In the genomic region with DNA sequence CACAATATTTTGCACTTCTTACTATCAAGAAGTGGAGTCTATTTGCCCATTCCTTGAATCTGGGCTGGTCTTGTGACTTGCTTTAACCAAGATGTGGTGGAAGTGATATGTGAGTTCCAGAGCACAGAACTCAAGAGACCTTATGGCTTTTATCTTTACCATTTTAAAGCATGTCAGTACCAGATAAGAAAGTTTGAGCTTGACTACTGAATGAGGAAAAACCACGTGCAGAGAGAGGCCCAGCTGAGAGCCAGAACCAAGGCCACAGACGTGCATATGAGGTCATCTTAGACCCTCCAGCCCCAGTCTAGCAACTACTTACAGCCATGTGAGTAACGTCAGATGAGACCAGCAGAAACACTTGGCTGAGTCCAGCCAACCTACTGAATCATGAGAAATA, we compare ENCODE assay signal across 1 cellular context.
TF ChIP-seq lines count a peak whose summit lies in the region.

No MANE protein-coding gene starts in this region.

TF ChIP-seq in HepG2, 621 proteins besides CTCF, POLR2A, EP300 and RAD21:
- TF ChIP-seq ZFX (CRISPR knock-in tag; IDR thresholded peaks at IDR 0.05; ENCODE audit: low read depth) (no peak), PITX1 (CRISPR knock-in tag; IDR thresholded peaks at IDR 0.05) (no peak), ELF4 (CRISPR knock-in tag; IDR thresholded peaks at IDR 0.05; ENCODE audit: borderline replicate concordance) (no peak), TRIM24 (CRISPR knock-in tag; IDR thresholded peaks at IDR 0.05) (no peak)
- TF ChIP-seq, protein P1, sequence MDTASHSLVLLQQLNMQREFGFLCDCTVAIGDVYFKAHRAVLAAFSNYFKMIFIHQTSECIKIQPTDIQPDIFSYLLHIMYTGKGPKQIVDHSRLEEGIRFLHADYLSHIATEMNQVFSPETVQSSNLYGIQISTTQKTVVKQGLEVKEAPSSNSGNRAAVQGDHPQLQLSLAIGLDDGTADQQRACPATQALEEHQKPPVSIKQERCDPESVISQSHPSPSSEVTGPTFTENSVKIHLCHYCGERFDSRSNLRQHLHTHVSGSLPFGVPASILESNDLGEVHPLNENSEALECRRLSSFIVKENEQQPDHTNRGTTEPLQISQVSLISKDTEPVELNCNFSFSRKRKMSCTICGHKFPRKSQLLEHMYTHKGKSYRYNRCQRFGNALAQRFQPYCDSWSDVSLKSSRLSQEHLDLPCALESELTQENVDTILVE (CRISPR knock-in tag; IDR thresholded peaks at IDR 0.05) = no peak
- TF ChIP-seq, protein P2, sequence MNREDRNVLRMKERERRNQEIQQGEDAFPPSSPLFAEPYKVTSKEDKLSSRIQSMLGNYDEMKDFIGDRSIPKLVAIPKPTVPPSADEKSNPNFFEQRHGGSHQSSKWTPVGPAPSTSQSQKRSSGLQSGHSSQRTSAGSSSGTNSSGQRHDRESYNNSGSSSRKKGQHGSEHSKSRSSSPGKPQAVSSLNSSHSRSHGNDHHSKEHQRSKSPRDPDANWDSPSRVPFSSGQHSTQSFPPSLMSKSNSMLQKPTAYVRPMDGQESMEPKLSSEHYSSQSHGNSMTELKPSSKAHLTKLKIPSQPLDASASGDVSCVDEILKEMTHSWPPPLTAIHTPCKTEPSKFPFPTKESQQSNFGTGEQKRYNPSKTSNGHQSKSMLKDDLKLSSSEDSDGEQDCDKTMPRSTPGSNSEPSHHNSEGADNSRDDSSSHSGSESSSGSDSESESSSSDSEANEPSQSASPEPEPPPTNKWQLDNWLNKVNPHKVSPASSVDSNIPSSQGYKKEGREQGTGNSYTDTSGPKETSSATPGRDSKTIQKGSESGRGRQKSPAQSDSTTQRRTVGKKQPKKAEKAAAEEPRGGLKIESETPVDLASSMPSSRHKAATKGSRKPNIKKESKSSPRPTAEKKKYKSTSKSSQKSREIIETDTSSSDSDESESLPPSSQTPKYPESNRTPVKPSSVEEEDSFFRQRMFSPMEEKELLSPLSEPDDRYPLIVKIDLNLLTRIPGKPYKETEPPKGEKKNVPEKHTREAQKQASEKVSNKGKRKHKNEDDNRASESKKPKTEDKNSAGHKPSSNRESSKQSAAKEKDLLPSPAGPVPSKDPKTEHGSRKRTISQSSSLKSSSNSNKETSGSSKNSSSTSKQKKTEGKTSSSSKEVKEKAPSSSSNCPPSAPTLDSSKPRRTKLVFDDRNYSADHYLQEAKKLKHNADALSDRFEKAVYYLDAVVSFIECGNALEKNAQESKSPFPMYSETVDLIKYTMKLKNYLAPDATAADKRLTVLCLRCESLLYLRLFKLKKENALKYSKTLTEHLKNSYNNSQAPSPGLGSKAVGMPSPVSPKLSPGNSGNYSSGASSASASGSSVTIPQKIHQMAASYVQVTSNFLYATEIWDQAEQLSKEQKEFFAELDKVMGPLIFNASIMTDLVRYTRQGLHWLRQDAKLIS (CRISPR knock-in tag; IDR thresholded peaks at IDR 0.05) = no peak
- TF ChIP-seq, protein P3, sequence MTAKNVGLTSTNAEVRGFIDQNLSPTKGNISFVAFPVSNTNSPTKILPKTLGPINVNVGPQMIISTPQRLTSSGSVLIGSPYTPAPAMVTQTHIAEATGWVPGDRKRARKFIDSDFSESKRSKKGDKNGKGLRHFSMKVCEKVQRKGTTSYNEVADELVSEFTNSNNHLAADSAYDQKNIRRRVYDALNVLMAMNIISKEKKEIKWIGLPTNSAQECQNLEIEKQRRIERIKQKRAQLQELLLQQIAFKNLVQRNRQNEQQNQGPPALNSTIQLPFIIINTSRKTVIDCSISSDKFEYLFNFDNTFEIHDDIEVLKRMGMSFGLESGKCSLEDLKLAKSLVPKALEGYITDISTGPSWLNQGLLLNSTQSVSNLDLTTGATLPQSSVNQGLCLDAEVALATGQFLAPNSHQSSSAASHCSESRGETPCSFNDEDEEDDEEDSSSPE (CRISPR knock-in tag; IDR thresholded peaks at IDR 0.05) = no peak
- TF ChIP-seq, protein P4, sequence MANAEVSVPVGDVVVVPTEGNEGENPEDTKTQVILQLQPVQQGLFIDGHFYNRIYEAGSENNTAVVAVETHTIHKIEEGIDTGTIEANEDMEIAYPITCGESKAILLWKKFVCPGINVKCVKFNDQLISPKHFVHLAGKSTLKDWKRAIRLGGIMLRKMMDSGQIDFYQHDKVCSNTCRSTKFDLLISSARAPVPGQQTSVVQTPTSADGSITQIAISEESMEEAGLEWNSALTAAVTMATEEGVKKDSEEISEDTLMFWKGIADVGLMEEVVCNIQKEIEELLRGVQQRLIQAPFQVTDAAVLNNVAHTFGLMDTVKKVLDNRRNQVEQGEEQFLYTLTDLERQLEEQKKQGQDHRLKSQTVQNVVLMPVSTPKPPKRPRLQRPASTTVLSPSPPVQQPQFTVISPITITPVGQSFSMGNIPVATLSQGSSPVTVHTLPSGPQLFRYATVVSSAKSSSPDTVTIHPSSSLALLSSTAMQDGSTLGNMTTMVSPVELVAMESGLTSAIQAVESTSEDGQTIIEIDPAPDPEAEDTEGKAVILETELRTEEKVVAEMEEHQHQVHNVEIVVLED (CRISPR knock-in tag; IDR thresholded peaks at IDR 0.05; ENCODE audit: borderline replicate concordance) = no peak
